In the genomic region with DNA sequence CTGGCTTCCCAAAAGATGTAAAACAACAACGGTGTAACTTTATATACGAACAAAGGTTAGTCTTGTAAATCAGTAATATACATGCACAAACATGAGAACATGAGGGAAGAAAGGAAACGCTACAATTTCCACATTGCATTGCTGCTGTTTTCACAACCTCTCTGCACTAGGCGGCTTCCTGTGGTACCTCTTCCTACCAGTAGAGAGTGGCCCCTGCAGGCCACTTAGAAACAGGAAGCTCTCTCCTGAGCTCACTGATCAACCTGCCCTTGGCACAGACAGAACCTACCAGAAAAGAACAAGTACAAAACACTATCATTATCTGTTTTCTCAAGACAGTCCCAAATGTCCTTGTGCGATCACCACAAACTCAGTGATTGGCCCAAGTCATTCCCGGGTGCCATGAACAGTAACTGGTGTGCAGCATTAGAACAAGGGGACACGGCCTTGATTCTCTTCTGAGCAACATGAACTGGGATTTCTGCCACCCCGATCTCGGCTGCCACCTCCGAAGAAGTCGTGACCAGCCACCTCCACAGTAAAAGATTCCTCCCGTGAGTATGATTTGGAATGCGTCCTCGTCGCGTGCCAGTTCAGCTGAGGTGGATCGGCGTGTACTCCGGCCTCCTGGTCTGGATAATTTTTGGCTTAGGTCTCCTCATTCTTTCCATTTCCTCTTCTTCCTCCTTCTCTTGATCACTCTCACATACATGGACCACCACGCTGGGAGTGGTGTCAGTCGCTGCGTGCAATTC, we compare ENCODE assay signal across 10 cellular contexts. TPM values are rescaled to one million over a fixed set of nuclear protein-coding genes. Genes with fewer than 3 reads are reported as not detected.
DNase-seq lines count a peak whose midpoint lies in the region; ATAC-seq and TF ChIP-seq lines count a peak whose summit lies in the region.
"Had no signal": no experiment of that assay in that cellular context is flagged by ENCODE, and none has a peak within 500 bp of the region (broad histone marks: within the 10 kb centered on the region; RNA-seq: fewer than 3 reads in every experiment).

No MANE protein-coding gene starts in this region.

- TF ChIP-seq POLR2A in stomach (IDR thresholded peaks at IDR 0.05) (no peak), ovary (IDR thresholded peaks at IDR 0.05) (no peak)

- no peaks in the 10 kb centered on the region for H3K9me3 Mint-ChIP-seq in activated naive CD4-positive, alpha-beta T cell treated with anti-CD3 and anti-CD28 coated beads for 36 hours

- H3K27me3 ChIP-seq in RWPE2 (ENCODE audit: insufficient read depth, poor library complexity, severe bottlenecking) (no peaks in the 10 kb centered on the region), stomach (no peaks in the 10 kb centered on the region), ovary (no peaks in the 10 kb centered on the region)

- H3K9me3 ChIP-seq in RWPE2 (ENCODE audit: severe bottlenecking) (no peaks in the 10 kb centered on the region), stomach (no peaks in the 10 kb centered on the region), ovary (no peaks in the 10 kb centered on the region)
- H3K9me3 ChIP-seq: psoas muscle had no signal

- H3K27ac Mint-ChIP-seq in activated naive CD4-positive, alpha-beta T cell treated with anti-CD3 and anti-CD28 coated beads for 36 hours = no peak overlapping the region
- H3K27ac Mint-ChIP-seq: activated naive CD8-positive, alpha-beta T cell had no signal

- H3K4me3 Mint-ChIP-seq in activated naive CD4-positive, alpha-beta T cell treated with anti-CD3 and anti-CD28 coated beads for 36 hours = no peak overlapping the region
- H3K4me3 Mint-ChIP-seq: activated naive CD8-positive, alpha-beta T cell had no signal

- peak; percentile 38; the same call in 1 of the 3 replicates for ATAC-seq in RWPE2 (ENCODE audit: low read depth)
- ATAC-seq in GM19467 (IDR thresholded peaks at IDR 0.05; ENCODE audit: unreplicated experiment) = no peak
- ATAC-seq in GM19035 (IDR thresholded peaks at IDR 0.05; ENCODE audit: unreplicated experiment) = no peak

- no peaks in the 10 kb centered on the region for H3K4me1 ChIP-seq in RWPE2 (ENCODE audit: insufficient read depth, poor library complexity, severe bottlenecking)
- peaks cover 14 to 47% (median 18%) of the 10 kb centered on the region in 4 donors for H3K4me1 ChIP-seq in stomach
- H3K4me1 ChIP-seq in ovary (ENCODE audit: insufficient read depth) = no peaks in the 10 kb centered on the region
- H3K4me1 ChIP-seq: psoas muscle had no signal

- H3K27me3 Mint-ChIP-seq in activated naive CD4-positive, alpha-beta T cell treated with anti-CD3 and anti-CD28 coated beads for 36 hours (ENCODE audit: low read depth) = no peaks in the 10 kb centered on the region
- H3K27me3 Mint-ChIP-seq: activated naive CD8-positive, alpha-beta T cell had no signal

- H3K36me3 ChIP-seq in RWPE2 (ENCODE audit: low read depth) (peaks cover 20% of the 10 kb centered on the region), stomach (peaks cover 14 to 69% (median 58%) of the 10 kb centered on the region in 4 donors), ovary (no peaks in the 10 kb centered on the region)

- H3K36me3 Mint-ChIP-seq in activated naive CD4-positive, alpha-beta T cell treated with anti-CD3 and anti-CD28 coated beads for 36 hours (ENCODE audit: low read depth) = peaks cover 13% of the 10 kb centered on the region

- peak; percentile 35 for DNase-seq in activated naive CD4-positive, alpha-beta T cell treated with anti-CD3 and anti-CD28 coated beads for 36 hours
- no peak for DNase-seq in activated naive CD4-positive, alpha-beta T cell treated with Interleukin-2 at 50 U/mL for 16 hours
- DNase-seq in RWPE2 (ENCODE audit: low spot score) (no peak), fibroblast of pulmonary artery (ENCODE audit: low read depth) (no peak), stomach (no peak), ovary (no peak)
- DNase-seq: psoas muscle had no signal

- TF ChIP-seq CTCF in RWPE2 (IDR thresholded peaks at IDR 0.05; ENCODE audit: poor library complexity, severe bottlenecking) (peak; percentile 19), fibroblast of pulmonary artery (IDR thresholded peaks at IDR 0.05; ENCODE audit: low read length, missing control alignments) (peak; percentile 11), stomach (IDR thresholded peaks at IDR 0.05) (peak in 3 of 7 experiments; percentile 12 to 32 (median 13)), ovary (IDR thresholded peaks at IDR 0.05) (no peak)

- intact Hi-C loops in activated naive CD4-positive, alpha-beta T cell treated with anti-CD3 and anti-CD28 coated beads for 36 hours (cut with micrococcal nuclease) = no loop called here
- intact Hi-C loops in stomach (cut with DNase I; ENCODE audit: low total_unique reads) (no loop called here), ovary (cut with DNase I) (no loop called here)

- peaks cover 15% of the 10 kb centered on the region for H3K4me1 Mint-ChIP-seq in activated naive CD4-positive, alpha-beta T cell treated with anti-CD3 and anti-CD28 coated beads for 36 hours (ENCODE audit: low read depth)

- H3K4me3 ChIP-seq in RWPE2 (ENCODE audit: severe bottlenecking) = no peak overlapping the region
- no peak overlapping the region for H3K4me3 ChIP-seq in fibroblast of pulmonary artery (replicated peaks; ENCODE audit: low read depth, low read length)
- H3K4me3 ChIP-seq in stomach = no peak overlapping the region
- no peak overlapping the region for H3K4me3 ChIP-seq in ovary
- H3K4me3 ChIP-seq: psoas muscle had no signal

- TF ChIP-seq EP300 in stomach (IDR thresholded peaks at IDR 0.05) (no peak), ovary (IDR thresholded peaks at IDR 0.05) (no peak)

- H3K27ac ChIP-seq in RWPE2 (ENCODE audit: poor library complexity, severe bottlenecking) (no peak overlapping the region), stomach (peak overlapping the region in 3 of 5 donors; percentile 3 to 32 (median 27)), ovary (no peak overlapping the region)
- H3K27ac ChIP-seq: psoas muscle had no signal

- 79 to 87% (median 81%) methylated on average over 22 of the region's 22 CpGs for WGBS in stomach, 5 donors
- WGBS in ovary, 3 donors = 85 to 90% (median 89%) methylated on average over 22 of the region's 22 CpGs

- CTCF ChIA-PET in activated naive CD4-positive, alpha-beta T cell treated with anti-CD3 and anti-CD28 coated beads for 36 hours (lab: Charles Lee) = interaction anchor here (0.8 to 2.2 kb wide), 4 partner anchors 9 to 98 kb away, joined by 3 to 8 read pairs (median 4); no protein-coding TSS in a partner anchor

RNA-seq across cellular contexts. Expression of gene KCNE1, which starts 5.7 kb away (rescaled TPM):
- total RNA-seq in activated naive CD4-positive, alpha-beta T cell treated with anti-CD3 and anti-CD28 coated beads for 36 hours = not detected
- total RNA-seq in stomach = 10 to 100 TPM in 1 of 5 donors, 1 to 10 TPM in 4; 1.7 to 10.6 (median 2.2) TPM
- under 1 TPM in 2 of 3 donors, not detected in 1; 0.13 to 0.19 TPM for polyA plus RNA-seq in stomach
- 1 to 10 TPM in 2 of 7 donors, under 1 TPM in 3, not detected in 2; 0.37 to 4.7 (median 0.88) TPM for total RNA-seq in ovary
- 1 to 10 TPM in 1 of 2 donors, under 1 TPM in 1; 0.21 to 2.6 TPM for polyA plus RNA-seq in ovary

Comparison
In these comparisons a context has a peak if more than half of its experiments do, and no peak if none do; other contexts are left out.
1. H3K27ac ChIP-seq: peak in stomach (3 of 5); none in RWPE2 (single experiment) and ovary (0 of 2).
2. CTCF ChIP-seq: peak in RWPE2 (single experiment) and fibroblast of pulmonary artery (single experiment); none in ovary (0 of 3).